In genomic region chr10:5419466-5420094, GRCh38 we compare ENCODE assay signal across 17 cellular contexts. TPM values are rescaled to one million over a fixed set of nuclear protein-coding genes. Genes with fewer than 3 reads are reported as not detected.
"Had no signal": no experiment of that assay in that cellular context is flagged by ENCODE, and none has a peak within 500 bp of the region (broad histone marks: within the 10 kb centered on the region; RNA-seq: fewer than 3 reads in every experiment).

No MANE protein-coding gene starts in this region.

- FAIRE-seq: pancreas, urothelium cell line had no signal

- H3K4me1 ChIP-seq: pancreas had no signal

- H2AFZ ChIP-seq: hepatocyte had no signal

- ATAC-seq: pancreas; stimulated activated effector memory CD8-positive, alpha-beta T cell treated with anti-CD3 and anti-CD28 coated beads, Interleukin-12 subunit alpha, Interleukin-12 subunit beta, amount 100 ng/mL, for 72 hours had no signal

- H3K4me3 ChIP-seq: coronary artery, hepatocyte, lung, pancreas had no signal

- H3K27ac ChIP-seq: coronary artery, hepatocyte, pancreas had no signal

- H3K36me3 ChIP-seq: pancreas had no signal

- H3K4me2 ChIP-seq: hepatocyte had no signal

- H3K9me3 ChIP-seq: pancreas had no signal

- DNase-seq: activated CD4-positive, alpha-beta T cell treated with anti-CD3 and anti-CD28 coated beads, Interleukin-2, amount 10 ng/mL, durations not matched to agents 24 days and 14 days; activated CD4-positive, CD25-positive, alpha-beta regulatory T cell; activated CD8-positive, alpha-beta memory T cell treated with anti-CD3 and anti-CD28 coated beads for 24 hours; activated naive CD8-positive, alpha-beta T cell treated with anti-CD3 and anti-CD28 coated beads for 36 hours; caudate nucleus; effector CD8-positive, alpha-beta T cell; islet precursor cell; midbrain; naive B cell; pancreas; SW 1271 had no signal

- H3K27me3 ChIP-seq: hepatocyte, pancreas had no signal

RNA-seq across cellular contexts. Expression of gene TUBAL3, which starts 15.0 kb away (rescaled TPM):
- total RNA-seq: activated naive CD8-positive, alpha-beta T cell treated with anti-CD3 and anti-CD28 coated beads for 36 hours; activated T-helper 1 cell treated with anti-CD3 and anti-CD28 coated beads, Interleukin-12 subunit alpha, Interleukin-12 subunit beta, Interleukin-2, Interleukin-4 antibody, amounts not matched to agents 30 ng/mL and 10 ng/mL and 1 ng/mL, durations not matched to agents 14 hours and 24 hours and 36 hours had no signal

RNA-seq across cellular contexts. Expression of gene UCN3, which starts 54.8 kb away (rescaled TPM):
- total RNA-seq: activated CD4-positive, alpha-beta T cell treated with anti-CD3 and anti-CD28 coated beads, Interleukin-2, amount 10 ng/mL, durations not matched to agents 24 days and 14 days; activated naive CD8-positive, alpha-beta T cell treated with anti-CD3 and anti-CD28 coated beads for 36 hours; activated T-helper 1 cell treated with anti-CD3 and anti-CD28 coated beads, Interleukin-12 subunit alpha, Interleukin-12 subunit beta, Interleukin-2, Interleukin-4 antibody, amounts not matched to agents 30 ng/mL and 10 ng/mL and 1 ng/mL, durations not matched to agents 14 hours and 24 hours and 36 hours; hepatocyte had no signal
- polyA plus RNA-seq: hepatocyte had no signal
